Comparison of ENCODE assay signal across 1 cellular context in genomic region chr17:55266958-55267688, GRCh38.
TF ChIP-seq lines count a peak whose summit lies in the region.

No MANE protein-coding gene starts in this region.

TF ChIP-seq in HepG2, 621 proteins besides CTCF, POLR2A, EP300 and RAD21 (continued from another document):
- TF ChIP-seq, protein P1, sequence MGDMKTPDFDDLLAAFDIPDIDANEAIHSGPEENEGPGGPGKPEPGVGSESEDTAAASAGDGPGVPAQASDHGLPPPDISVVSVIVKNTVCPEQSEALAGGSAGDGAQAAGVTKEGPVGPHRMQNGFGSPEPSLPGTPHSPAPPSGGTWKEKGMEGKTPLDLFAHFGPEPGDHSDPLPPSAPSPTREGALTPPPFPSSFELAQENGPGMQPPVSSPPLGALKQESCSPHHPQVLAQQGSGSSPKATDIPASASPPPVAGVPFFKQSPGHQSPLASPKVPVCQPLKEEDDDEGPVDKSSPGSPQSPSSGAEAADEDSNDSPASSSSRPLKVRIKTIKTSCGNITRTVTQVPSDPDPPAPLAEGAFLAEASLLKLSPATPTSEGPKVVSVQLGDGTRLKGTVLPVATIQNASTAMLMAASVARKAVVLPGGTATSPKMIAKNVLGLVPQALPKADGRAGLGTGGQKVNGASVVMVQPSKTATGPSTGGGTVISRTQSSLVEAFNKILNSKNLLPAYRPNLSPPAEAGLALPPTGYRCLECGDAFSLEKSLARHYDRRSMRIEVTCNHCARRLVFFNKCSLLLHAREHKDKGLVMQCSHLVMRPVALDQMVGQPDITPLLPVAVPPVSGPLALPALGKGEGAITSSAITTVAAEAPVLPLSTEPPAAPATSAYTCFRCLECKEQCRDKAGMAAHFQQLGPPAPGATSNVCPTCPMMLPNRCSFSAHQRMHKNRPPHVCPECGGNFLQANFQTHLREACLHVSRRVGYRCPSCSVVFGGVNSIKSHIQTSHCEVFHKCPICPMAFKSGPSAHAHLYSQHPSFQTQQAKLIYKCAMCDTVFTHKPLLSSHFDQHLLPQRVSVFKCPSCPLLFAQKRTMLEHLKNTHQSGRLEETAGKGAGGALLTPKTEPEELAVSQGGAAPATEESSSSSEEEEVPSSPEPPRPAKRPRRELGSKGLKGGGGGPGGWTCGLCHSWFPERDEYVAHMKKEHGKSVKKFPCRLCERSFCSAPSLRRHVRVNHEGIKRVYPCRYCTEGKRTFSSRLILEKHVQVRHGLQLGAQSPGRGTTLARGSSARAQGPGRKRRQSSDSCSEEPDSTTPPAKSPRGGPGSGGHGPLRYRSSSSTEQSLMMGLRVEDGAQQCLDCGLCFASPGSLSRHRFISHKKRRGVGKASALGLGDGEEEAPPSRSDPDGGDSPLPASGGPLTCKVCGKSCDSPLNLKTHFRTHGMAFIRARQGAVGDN (CRISPR knock-in tag; IDR thresholded peaks at IDR 0.05), result no peak
